ENCODE assay signal across 23 cellular contexts in genomic region chr10:126895214-126895781, GRCh38. TPM values are rescaled to one million over a fixed set of nuclear protein-coding genes. Genes with fewer than 3 reads are reported as not detected.
"Had no signal": no experiment of that assay in that cellular context is flagged by ENCODE, and none has a peak within 500 bp of the region (broad histone marks: within the 10 kb centered on the region; RNA-seq: fewer than 3 reads in every experiment).

No MANE protein-coding gene starts in this region.

- DNase-seq: activated CD4-positive, alpha-beta T cell treated with anti-CD3 and anti-CD28 coated beads, Interleukin-2, amount 10 ng/mL, durations not matched to agents 24 days and 14 days; activated CD8-positive, alpha-beta memory T cell treated with anti-CD3 and anti-CD28 coated beads, Interleukin-2, amount 50 U/mL, for 4 hours; activated CD8-positive, alpha-beta T cell treated with anti-CD3 and anti-CD28 coated beads, Interleukin-2, amount 10 ng/mL, durations not matched to agents 7 days and 5 days; activated gamma-delta T cell; activated T-cell treated with anti-CD3 and anti-CD28 coated beads, Interleukin-2, amount 50 U/mL, for 72 hours; amniotic stem cell; central memory CD4-positive, alpha-beta T cell; colonic mucosa; heart right ventricle; left lung; mammary epithelial cell; naive thymus-derived CD4-positive, alpha-beta T cell; stimulated activated CD4-positive, alpha-beta T cell treated with anti-CD3 and anti-CD28 coated beads, Interleukin-4, amount 100 ng/mL, for 4 hours; stimulated activated CD8-positive, alpha-beta memory T cell treated with anti-CD3 and anti-CD28 coated beads, Interleukin-4, amount 100 ng/mL, for 48 hours; stimulated activated naive CD8-positive, alpha-beta T cell treated with anti-CD3 and anti-CD28 coated beads, Interleukin-15, Interleukin-2, amounts not matched to agents 100 U/mL and 50 U/mL, for 24 hours; T-helper 17 cell; upper lobe of left lung had no signal

- H3K4me1 Mint-ChIP-seq: activated CD4-positive, alpha-beta T cell treated with anti-CD3 and anti-CD28 coated beads, Interleukin-2, amount 10 ng/mL, durations not matched to agents 24 days and 14 days; T-helper 17 cell; WTC11 had no signal

- H3K27ac Mint-ChIP-seq: activated CD4-positive, alpha-beta T cell treated with anti-CD3 and anti-CD28 coated beads, Interleukin-2, amount 10 ng/mL, durations not matched to agents 24 days and 14 days; activated CD8-positive, alpha-beta T cell treated with anti-CD3 and anti-CD28 coated beads, Interleukin-2, amount 10 ng/mL, durations not matched to agents 7 days and 5 days; activated naive CD8-positive, alpha-beta T cell; activated T-cell treated with anti-CD3 and anti-CD28 coated beads, Interleukin-2, amount 50 U/mL, for 72 hours; naive thymus-derived CD4-positive, alpha-beta T cell; progenitor cell of endocrine pancreas; T-helper 17 cell; WTC11 had no signal

- ATAC-seq: activated CD8-positive, alpha-beta T cell treated with anti-CD3 and anti-CD28 coated beads, Interleukin-2, amount 10 ng/mL, durations not matched to agents 7 days and 5 days; activated T-cell treated with anti-CD3 and anti-CD28 coated beads, Interleukin-2, amount 50 U/mL, for 72 hours; gastroesophageal sphincter; heart right ventricle; left lung; naive thymus-derived CD4-positive, alpha-beta T cell; stimulated activated naive CD8-positive, alpha-beta T cell treated with anti-CD3 and anti-CD28 coated beads, Interleukin-15, Interleukin-2, amounts not matched to agents 100 U/mL and 50 U/mL, for 24 hours; T-helper 17 cell had no signal

- H3K9me3 ChIP-seq: colonic mucosa had no signal

- H3K27ac ChIP-seq: colonic mucosa, gastroesophageal sphincter, heart right ventricle, left lung, right atrium auricular region, skin epidermis, upper lobe of left lung had no signal

- H3K36me3 Mint-ChIP-seq: activated naive CD8-positive, alpha-beta T cell had no signal

- H3K27me3 Mint-ChIP-seq: activated CD4-positive, alpha-beta T cell treated with anti-CD3 and anti-CD28 coated beads, Interleukin-2, amount 10 ng/mL, durations not matched to agents 24 days and 14 days; activated naive CD8-positive, alpha-beta T cell; T-helper 17 cell had no signal

- H3K4me3 ChIP-seq: colonic mucosa, gastroesophageal sphincter, heart right ventricle, left lung, right atrium auricular region, skin epidermis, upper lobe of left lung had no signal

- H3K4me1 ChIP-seq: colonic mucosa, gastroesophageal sphincter, left lung, right atrium auricular region, upper lobe of left lung had no signal

- H3K4me3 Mint-ChIP-seq: activated CD4-positive, alpha-beta T cell treated with anti-CD3 and anti-CD28 coated beads, Interleukin-2, amount 10 ng/mL, durations not matched to agents 24 days and 14 days; activated CD8-positive, alpha-beta T cell treated with anti-CD3 and anti-CD28 coated beads, Interleukin-2, amount 10 ng/mL, durations not matched to agents 7 days and 5 days; activated naive CD8-positive, alpha-beta T cell; activated T-cell treated with anti-CD3 and anti-CD28 coated beads, Interleukin-2, amount 50 U/mL, for 72 hours; naive thymus-derived CD4-positive, alpha-beta T cell; T-helper 17 cell; WTC11 had no signal

- H3K36me3 ChIP-seq: colonic mucosa, gastroesophageal sphincter, heart right ventricle, left lung, right atrium auricular region, upper lobe of left lung had no signal

- H3K27me3 ChIP-seq: colonic mucosa, heart right ventricle, left lung, right atrium auricular region, upper lobe of left lung had no signal

RNA-seq across cellular contexts. Expression of gene DOCK1, which starts 9.9 kb away (rescaled TPM):
- total RNA-seq: activated CD8-positive, alpha-beta T cell treated with anti-CD3 and anti-CD28 coated beads, Interleukin-2, amount 10 ng/mL, durations not matched to agents 7 days and 5 days had no signal
- polyA plus RNA-seq: naive thymus-derived CD4-positive, alpha-beta T cell had no signal
